17 cellular contexts compared by ENCODE assay signal in the genomic region with DNA sequence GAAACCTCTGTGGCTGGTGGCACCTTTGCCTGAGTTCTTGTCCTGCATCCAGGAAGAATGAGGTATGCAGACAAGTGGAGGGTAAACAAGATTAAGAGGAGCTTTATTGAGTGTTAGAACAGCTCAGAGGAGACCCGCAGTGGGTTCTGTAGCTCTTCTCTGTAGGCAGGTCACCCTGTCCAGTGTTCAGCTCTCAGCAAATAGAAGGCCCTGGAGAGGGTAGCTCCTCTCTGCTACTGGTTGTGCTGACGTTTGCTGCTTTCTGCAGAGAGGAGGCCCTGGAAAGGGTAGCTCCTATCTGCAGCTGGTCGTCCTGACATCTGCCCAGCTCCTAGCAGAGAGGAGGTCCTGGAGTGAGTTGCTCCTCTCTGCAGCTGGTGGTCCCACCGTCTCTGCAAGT.
DNase-seq lines count a peak whose midpoint lies in the region; ATAC-seq and TF ChIP-seq lines count a peak whose summit lies in the region.
"Had no signal": no experiment of that assay in that cellular context is flagged by ENCODE, and none has a peak within 500 bp of the region (broad histone marks: within the 10 kb centered on the region; RNA-seq: fewer than 3 reads in every experiment).

No MANE protein-coding gene starts in this region.

- no peak overlapping the region for H2BK5ac ChIP-seq in mesenchymal stem cell (ENCODE audit: low read depth, low read length, poor library complexity, severe bottlenecking)

- no peak overlapping the region for H2AK5ac ChIP-seq in mesenchymal stem cell (ENCODE audit: low read length, severe bottlenecking)

- no peak overlapping the region for H3K4me2 ChIP-seq in mesenchymal stem cell (ENCODE audit: low read length, poor library complexity, severe bottlenecking)

- H2BK12ac ChIP-seq in mesenchymal stem cell (ENCODE audit: low read length in 2 of 2) = no peak overlapping the region

- H3K4me1 ChIP-seq in right cardiac atrium (ENCODE audit: control insufficient read depth, insufficient read depth, low read length) (no peaks in the 10 kb centered on the region), mesenchymal stem cell (ENCODE audit: control insufficient read depth, insufficient read depth, low read depth, low read length) (no peaks in the 10 kb centered on the region)
- H3K4me1 ChIP-seq: BE2C, Caco-2 had no signal

- H4K91ac ChIP-seq in mesenchymal stem cell (ENCODE audit: low read length) = no peak overlapping the region

- H3K36me3 ChIP-seq in mesenchymal stem cell (ENCODE audit: control insufficient read depth in 1 of 2, insufficient read depth in 2 of 2, low read depth in 1 of 2, low read length in 2 of 2) = no peaks in the 10 kb centered on the region
- H3K36me3 ChIP-seq: BE2C had no signal

- no peak overlapping the region for H3K14ac ChIP-seq in mesenchymal stem cell (ENCODE audit: low read length in 2 of 2)

- no peak for TF ChIP-seq POLR2A in GM18505 (IDR thresholded peaks at IDR 0.05; ENCODE audit: borderline replicate concordance, extremely low read depth, insufficient read depth, insufficient read length)

- no peak overlapping the region for H2BK120ac ChIP-seq in mesenchymal stem cell (ENCODE audit: low read depth, low read length)

- H2AFZ ChIP-seq in mesenchymal stem cell (ENCODE audit: low read depth, low read length) = no peak overlapping the region

- no peaks in the 10 kb centered on the region for H3K79me1 ChIP-seq in mesenchymal stem cell (replicated peaks; ENCODE audit: low read length, poor library complexity, severe bottlenecking)

- DNase-seq in Right ventricle myocardium superior (no peak), cardiac septum (ENCODE audit: low spot score) (no peak), right cardiac atrium (no peak), mesenchymal stem cell (no peak), RKO (ENCODE audit: low spot score) (no peak)
- DNase-seq: ACHN; BE2C; C1 segment of cervical spinal cord; Caco-2; CD4-positive, CD25-positive, alpha-beta regulatory T cell; DMS79 treated with DMSO at 0.1 percent for 48 hours; GF-D8; GOT3; H7 had no signal

- ATAC-seq in Right ventricle myocardium superior (ENCODE audit: poor library complexity) (peak; percentile 50), right cardiac atrium (peak; percentile 29 to 57), GM18505 (IDR thresholded peaks at IDR 0.05; ENCODE audit: unreplicated experiment) (no peak)
- ATAC-seq: HCT116 had no signal

- no peak overlapping the region for H3K23ac ChIP-seq in mesenchymal stem cell (ENCODE audit: low read length in 2 of 2)

- H3K9me3 ChIP-seq in right cardiac atrium (ENCODE audit: control insufficient read depth, low read length) (no peaks in the 10 kb centered on the region), mesenchymal stem cell (ENCODE audit: control insufficient read depth, low read length) (no peaks in the 10 kb centered on the region)
- H3K9me3 ChIP-seq: BE2C, Caco-2 had no signal

- WGBS in right cardiac atrium = 54% methylated on average over 4 of the region's 4 CpGs
- WGBS in mesenchymal stem cell = 82% methylated on average over 4 of the region's 4 CpGs

- H3K27me3 ChIP-seq in right cardiac atrium (ENCODE audit: control insufficient read depth, insufficient read depth) = no peaks in the 10 kb centered on the region
- no peaks in the 10 kb centered on the region for H3K27me3 ChIP-seq in mesenchymal stem cell (ENCODE audit: control insufficient read depth in 1 of 2, insufficient read depth in 1 of 2, low read length in 2 of 2)
- H3K27me3 ChIP-seq: BE2C had no signal

- H3K4me3 ChIP-seq in right cardiac atrium (ENCODE audit: low read length) (no peak overlapping the region), mesenchymal stem cell (ENCODE audit: insufficient read depth in 1 of 2, low read depth in 1 of 2, low read length in 2 of 2) (no peak overlapping the region)

- H3K4ac ChIP-seq in mesenchymal stem cell (ENCODE audit: low read depth in 1 of 2, low read length in 2 of 2) = no peak overlapping the region

- no peak overlapping the region for H2BK15ac ChIP-seq in mesenchymal stem cell (ENCODE audit: low read depth, poor library complexity, severe bottlenecking)

- intact Hi-C loops in Right ventricle myocardium superior (cut with DNase I) (no loop called here), cardiac septum (cut with DNase I) (no loop called here), right cardiac atrium (cut with DNase I) (no loop called here)

- H3K18ac ChIP-seq in mesenchymal stem cell (ENCODE audit: low read depth in 1 of 2, low read length in 2 of 2) = no peak overlapping the region

- H3K27ac ChIP-seq in right cardiac atrium (ENCODE audit: low read length) = no peak overlapping the region
- no peak overlapping the region for H3K27ac ChIP-seq in mesenchymal stem cell (ENCODE audit: low read length, poor library complexity, severe bottlenecking)
- H3K27ac ChIP-seq: HL-60 had no signal

- H3K9ac ChIP-seq in mesenchymal stem cell (ENCODE audit: low read length) = peak overlapping the region; percentile 40

- no peak overlapping the region for H4K8ac ChIP-seq in mesenchymal stem cell (ENCODE audit: low read length)
